In the genomic region with DNA sequence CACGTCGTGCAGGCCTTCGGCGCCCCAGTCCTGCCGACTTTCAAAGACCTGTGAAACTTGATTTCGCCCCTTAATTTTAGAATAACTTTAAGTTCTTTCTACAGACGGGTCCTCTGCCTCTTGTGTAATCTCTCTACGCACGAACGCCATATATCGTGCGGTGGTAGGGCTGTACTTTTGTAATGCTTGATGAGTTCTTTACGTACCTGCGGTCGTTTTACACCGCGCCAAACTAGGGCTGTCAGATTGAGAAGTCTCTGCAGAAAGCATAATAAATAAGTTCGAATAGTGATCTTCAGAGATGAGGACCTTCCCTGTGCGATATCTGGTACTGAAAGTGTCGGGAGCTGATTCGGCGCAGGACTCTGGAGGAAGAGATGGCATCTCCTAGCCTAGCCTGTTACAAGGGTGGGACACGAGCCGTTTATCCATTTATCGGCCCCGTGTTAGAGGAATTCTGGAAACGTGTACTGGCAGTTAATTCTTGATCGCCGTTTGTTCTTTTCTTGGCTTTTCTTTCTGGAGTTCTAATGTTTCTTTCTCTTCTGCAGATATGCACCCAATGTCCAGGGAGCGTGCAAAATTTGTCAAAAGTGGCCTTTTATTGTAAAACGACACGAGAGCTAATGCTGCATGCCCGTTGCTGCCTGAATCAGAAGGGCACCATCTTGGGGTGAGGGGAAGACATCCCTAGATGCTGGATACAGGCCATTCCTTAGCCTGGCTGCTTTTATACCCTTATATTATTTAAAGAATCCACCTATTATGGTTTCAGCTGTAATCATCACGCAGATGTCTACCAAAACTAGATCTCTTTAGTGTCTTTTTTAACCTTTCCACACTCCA, we compare ENCODE assay signal across 8 cellular contexts. TPM values are rescaled to one million over a fixed set of nuclear protein-coding genes. Genes with fewer than 3 reads are reported as not detected.
DNase-seq lines count a peak whose midpoint lies in the region; TF ChIP-seq lines count a peak whose summit lies in the region.

No MANE protein-coding gene starts in this region.

- H3K27me3 ChIP-seq in cardiac muscle cell (no peaks in the 10 kb centered on the region), rectal smooth muscle tissue (ENCODE audit: control insufficient read depth, insufficient read depth, low read length) (no peaks in the 10 kb centered on the region)

- H3K4me1 ChIP-seq in cardiac muscle cell (ENCODE audit: low read depth) (peaks cover 10% of the 10 kb centered on the region), rectal smooth muscle tissue (ENCODE audit: control insufficient read depth, insufficient read depth, low read length) (peaks cover 14% of the 10 kb centered on the region)

- no peak for TF ChIP-seq CTCF in HFF-Myc (IDR thresholded peaks at IDR 0.05; ENCODE audit: low read depth, low read length, missing control alignments)
- no peak for TF ChIP-seq CTCF in cardiac muscle cell (IDR thresholded peaks at IDR 0.05; ENCODE audit: low read depth, low read length)

- H3K36me3 ChIP-seq in cardiac muscle cell (no peaks in the 10 kb centered on the region), rectal smooth muscle tissue (ENCODE audit: control insufficient read depth, insufficient read depth, low read length) (peaks cover 12% of the 10 kb centered on the region)

- H3K9me3 ChIP-seq in cardiac muscle cell (ENCODE audit: low read depth), result no peaks in the 10 kb centered on the region

- peak; percentile 39 to 63 for DNase-seq in NCI-H2081 (lab: John Stamatoyannopoulos, UW)
- no peak for DNase-seq in NCI-H2081 treated with DMSO at 0.1 percent for 48 hours (lab: John Stamatoyannopoulos, UW)
- DNase-seq in HFF-Myc (ENCODE audit: extremely low read depth, low read depth), result no peak
- DNase-seq in NCI-H748 (lab: John Stamatoyannopoulos, UW; ENCODE audit: unreplicated experiment), result peak; percentile 54
- peak; percentile 53 for DNase-seq in activated naive CD4-positive, alpha-beta T cell treated with Interleukin-2 at 50 U/mL for 16 hours
- peak; percentile 9 to 72 for DNase-seq in cardiac muscle cell (ENCODE audit: low read depth in 1 of 2, low spot score in 1 of 2)
- no peak for DNase-seq in cortex of kidney (lab: John Stamatoyannopoulos, UW)

- H3K9ac ChIP-seq in rectal smooth muscle tissue (ENCODE audit: low read length), result peak overlapping the region; percentile 95

- H3K4me3 ChIP-seq in HFF-Myc (replicated peaks; ENCODE audit: low read depth, low read length) (peak overlapping the region; percentile 88), cardiac muscle cell (peak overlapping the region; percentile 54), rectal smooth muscle tissue (ENCODE audit: low read length) (peak overlapping the region; percentile 97)

- peak overlapping the region; percentile 96 for H3K27ac ChIP-seq in cardiac muscle cell
- H3K27ac ChIP-seq in rectal smooth muscle tissue (ENCODE audit: low read depth, low read length), result peak overlapping the region; percentile 96

RNA-seq across cellular contexts. Expression of a gene that starts 0.8 kb away (rescaled TPM):
- total RNA-seq in cardiac muscle cell, result 28.4 and 42.9 TPM in 2 replicates
- polyA plus RNA-seq in cardiac muscle cell, result 34.4 and 40.8 TPM in 2 replicates

RNA-seq across cellular contexts. Expression of a gene that starts 1.0 kb away (rescaled TPM):
- total RNA-seq in cardiac muscle cell, result 177 and 183 TPM in 2 replicates
- 290 and 372 TPM in 2 replicates for polyA plus RNA-seq in cardiac muscle cell

RNA-seq across cellular contexts. Expression of a gene that starts 4.3 kb away (rescaled TPM):
- 31.1 and 51.7 TPM in 2 replicates for total RNA-seq in cardiac muscle cell
- polyA plus RNA-seq in cardiac muscle cell, result 30.1 and 31.0 TPM in 2 replicates

RNA-seq across cellular contexts. Expression of a gene that starts 50.0 kb away (rescaled TPM):
- 75.1 and 84.7 TPM in 2 replicates for total RNA-seq in cardiac muscle cell
- polyA plus RNA-seq in cardiac muscle cell, result 111 and 139 TPM in 2 replicates

Comparison
In these comparisons a context has a peak if more than half of its experiments do, and no peak if none do; other contexts are left out.
1. DNase-seq: peak in NCI-H2081 (2 of 2), NCI-H748 (single experiment), activated naive CD4-positive, alpha-beta T cell treated with Interleukin-2 at 50 U/mL for 16 hours (single experiment) and cardiac muscle cell (2 of 2); none in NCI-H2081 treated with DMSO at 0.1 percent for 48 hours (single experiment), HFF-Myc (single experiment) and cortex of kidney (single experiment).
2. Peak in every context shown above with its lines, with median percentiles within 50 percentile points of each other: H3K4me3 ChIP-seq.